In the genomic region with DNA sequence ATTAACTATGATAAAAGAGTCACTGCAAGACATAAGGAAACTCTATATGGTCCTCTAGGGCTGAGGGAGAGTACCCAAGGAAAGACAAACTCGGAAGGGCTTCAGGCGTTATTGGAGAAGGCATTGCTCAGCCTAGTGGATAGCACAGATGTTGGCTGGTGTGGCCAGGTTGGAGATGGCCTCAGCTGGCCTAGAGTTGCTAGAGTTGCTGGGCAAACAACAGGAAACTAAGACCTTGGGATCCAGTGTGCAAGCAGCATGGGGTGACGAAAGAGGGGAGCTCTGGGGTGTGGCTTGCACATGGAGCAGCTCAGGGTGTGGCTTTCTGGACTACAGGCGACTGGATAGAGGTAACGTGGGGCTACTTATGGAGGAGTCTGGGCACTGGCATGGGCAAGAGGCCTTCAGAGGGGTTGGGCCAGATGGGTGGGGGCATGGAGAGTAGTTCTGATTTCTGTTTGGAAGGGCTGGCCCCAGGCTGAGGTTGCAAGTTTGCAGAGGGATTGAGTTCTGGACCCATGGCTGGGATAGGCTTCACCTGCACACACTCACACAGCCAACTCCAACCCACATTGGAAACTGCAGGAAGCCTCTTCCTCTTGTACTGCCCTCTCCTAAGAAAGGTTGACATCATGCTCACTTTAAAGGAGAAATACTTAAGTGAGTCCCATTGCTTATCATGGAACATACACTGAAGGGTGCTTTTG, we compare ENCODE assay signal across 1 cellular context.
TF ChIP-seq lines count a peak whose summit lies in the region.

No MANE protein-coding gene starts in this region.

TF ChIP-seq in HepG2, 621 proteins besides CTCF, POLR2A, EP300 and RAD21 (continued from another document and continues in another):
- TF ChIP-seq, protein P1, sequence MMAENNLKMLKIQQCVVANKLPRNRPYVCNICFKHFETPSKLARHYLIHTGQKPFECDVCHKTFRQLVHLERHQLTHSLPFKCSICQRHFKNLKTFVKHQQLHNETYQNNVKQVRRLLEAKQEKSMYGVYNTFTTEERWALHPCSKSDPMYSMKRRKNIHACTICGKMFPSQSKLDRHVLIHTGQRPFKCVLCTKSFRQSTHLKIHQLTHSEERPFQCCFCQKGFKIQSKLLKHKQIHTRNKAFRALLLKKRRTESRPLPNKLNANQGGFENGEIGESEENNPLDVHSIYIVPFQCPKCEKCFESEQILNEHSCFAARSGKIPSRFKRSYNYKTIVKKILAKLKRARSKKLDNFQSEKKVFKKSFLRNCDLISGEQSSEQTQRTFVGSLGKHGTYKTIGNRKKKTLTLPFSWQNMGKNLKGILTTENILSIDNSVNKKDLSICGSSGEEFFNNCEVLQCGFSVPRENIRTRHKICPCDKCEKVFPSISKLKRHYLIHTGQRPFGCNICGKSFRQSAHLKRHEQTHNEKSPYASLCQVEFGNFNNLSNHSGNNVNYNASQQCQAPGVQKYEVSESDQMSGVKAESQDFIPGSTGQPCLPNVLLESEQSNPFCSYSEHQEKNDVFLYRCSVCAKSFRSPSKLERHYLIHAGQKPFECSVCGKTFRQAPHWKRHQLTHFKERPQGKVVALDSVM (CRISPR knock-in tag; IDR thresholded peaks at IDR 0.05): no peak
- TF ChIP-seq GTF3A (CRISPR knock-in tag; conservative IDR thresholded peaks at IDR 0.05) (no peak), ZNF138 (CRISPR knock-in tag; IDR thresholded peaks at IDR 0.05; ENCODE audit: low read depth) (peak; percentile 45; the same call in 1 of the 2 replicates), ZNF121 (CRISPR knock-in tag; IDR thresholded peaks at IDR 0.05) (no peak), MYNN (CRISPR knock-in tag; IDR thresholded peaks at IDR 0.05; ENCODE audit: low read depth) (no peak), ZNF225 (CRISPR knock-in tag; IDR thresholded peaks at IDR 0.05) (no peak), ZNF782 (CRISPR knock-in tag; IDR thresholded peaks at IDR 0.05; ENCODE audit: borderline replicate concordance) (no peak), KDM6A (CRISPR knock-in tag; IDR thresholded peaks at IDR 0.05; ENCODE audit: low read depth) (no peak), ELF3 (CRISPR knock-in tag; IDR thresholded peaks at IDR 0.05) (no peak), ZNF510 (CRISPR knock-in tag; IDR thresholded peaks at IDR 0.05; ENCODE audit: low read depth) (no peak), ZNF552 (CRISPR knock-in tag; IDR thresholded peaks at IDR 0.05; ENCODE audit: borderline replicate concordance) (no peak), ZNF260 (CRISPR knock-in tag; IDR thresholded peaks at IDR 0.05; ENCODE audit: borderline replicate concordance, low read depth) (no peak), ZNF652 (CRISPR knock-in tag; IDR thresholded peaks at IDR 0.05; ENCODE audit: borderline replicate concordance, low read depth) (no peak), NFE2L2 (IDR thresholded peaks at IDR 0.05; ENCODE audit: low read length) (no peak), DNMT1 (CRISPR knock-in tag; IDR thresholded peaks at IDR 0.05) (peak; percentile 76; the same call in 1 of the 2 replicates), REXO4 (CRISPR knock-in tag; IDR thresholded peaks at IDR 0.05; ENCODE audit: borderline replicate concordance) (peak; percentile 49; the same call in 1 of the 2 replicates), ZNF703 (CRISPR knock-in tag; IDR thresholded peaks at IDR 0.05; ENCODE audit: borderline replicate concordance) (no peak), ZFP36L1 (CRISPR knock-in tag; IDR thresholded peaks at IDR 0.05) (no peak), THYN1 (CRISPR knock-in tag; IDR thresholded peaks at IDR 0.05; ENCODE audit: borderline replicate concordance, low read depth) (peak; percentile 92; the same call in 1 of the 2 replicates), ZNF879 (CRISPR knock-in tag; IDR thresholded peaks at IDR 0.05) (no peak), RXRB (CRISPR knock-in tag; IDR thresholded peaks at IDR 0.05; ENCODE audit: borderline replicate concordance) (no peak), GZF1 (CRISPR knock-in tag; IDR thresholded peaks at IDR 0.05) (no peak), KLF13 (CRISPR knock-in tag; IDR thresholded peaks at IDR 0.05) (no peak), CHD4 (IDR thresholded peaks at IDR 0.05; ENCODE audit: borderline replicate concordance, low read length) (no peak), KLF16 (CRISPR knock-in tag; IDR thresholded peaks at IDR 0.05) (no peak; a peak in 1 of 4 replicates), GABPB1 (CRISPR knock-in tag; IDR thresholded peaks at IDR 0.05) (peak; percentile 25; the same call in 1 of the 2 replicates), SKI (IDR thresholded peaks at IDR 0.05; ENCODE audit: partially characterized antibody) (no peak), PHF5A (CRISPR knock-in tag; IDR thresholded peaks at IDR 0.05; ENCODE audit: low read depth, unreplicated experiment) (no peak)
- TF ChIP-seq, protein P2, sequence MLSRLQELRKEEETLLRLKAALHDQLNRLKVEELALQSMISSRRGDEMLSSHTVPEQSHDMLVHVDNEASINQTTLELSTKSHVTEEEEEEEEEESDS (CRISPR knock-in tag; IDR thresholded peaks at IDR 0.05; ENCODE audit: borderline replicate concordance): peak; percentile 79; the same call in 1 of the 2 replicates
- TF ChIP-seq, protein P3, sequence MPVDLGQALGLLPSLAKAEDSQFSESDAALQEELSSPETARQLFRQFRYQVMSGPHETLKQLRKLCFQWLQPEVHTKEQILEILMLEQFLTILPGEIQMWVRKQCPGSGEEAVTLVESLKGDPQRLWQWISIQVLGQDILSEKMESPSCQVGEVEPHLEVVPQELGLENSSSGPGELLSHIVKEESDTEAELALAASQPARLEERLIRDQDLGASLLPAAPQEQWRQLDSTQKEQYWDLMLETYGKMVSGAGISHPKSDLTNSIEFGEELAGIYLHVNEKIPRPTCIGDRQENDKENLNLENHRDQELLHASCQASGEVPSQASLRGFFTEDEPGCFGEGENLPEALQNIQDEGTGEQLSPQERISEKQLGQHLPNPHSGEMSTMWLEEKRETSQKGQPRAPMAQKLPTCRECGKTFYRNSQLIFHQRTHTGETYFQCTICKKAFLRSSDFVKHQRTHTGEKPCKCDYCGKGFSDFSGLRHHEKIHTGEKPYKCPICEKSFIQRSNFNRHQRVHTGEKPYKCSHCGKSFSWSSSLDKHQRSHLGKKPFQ (CRISPR knock-in tag; IDR thresholded peaks at IDR 0.05; ENCODE audit: insufficient replicate concordance): no peak
- TF ChIP-seq, protein P4, sequence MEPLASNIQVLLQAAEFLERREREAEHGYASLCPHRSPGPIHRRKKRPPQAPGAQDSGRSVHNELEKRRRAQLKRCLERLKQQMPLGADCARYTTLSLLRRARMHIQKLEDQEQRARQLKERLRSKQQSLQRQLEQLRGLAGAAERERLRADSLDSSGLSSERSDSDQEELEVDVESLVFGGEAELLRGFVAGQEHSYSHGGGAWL (CRISPR knock-in tag; IDR thresholded peaks at IDR 0.05): no peak
- TF ChIP-seq, protein P5, sequence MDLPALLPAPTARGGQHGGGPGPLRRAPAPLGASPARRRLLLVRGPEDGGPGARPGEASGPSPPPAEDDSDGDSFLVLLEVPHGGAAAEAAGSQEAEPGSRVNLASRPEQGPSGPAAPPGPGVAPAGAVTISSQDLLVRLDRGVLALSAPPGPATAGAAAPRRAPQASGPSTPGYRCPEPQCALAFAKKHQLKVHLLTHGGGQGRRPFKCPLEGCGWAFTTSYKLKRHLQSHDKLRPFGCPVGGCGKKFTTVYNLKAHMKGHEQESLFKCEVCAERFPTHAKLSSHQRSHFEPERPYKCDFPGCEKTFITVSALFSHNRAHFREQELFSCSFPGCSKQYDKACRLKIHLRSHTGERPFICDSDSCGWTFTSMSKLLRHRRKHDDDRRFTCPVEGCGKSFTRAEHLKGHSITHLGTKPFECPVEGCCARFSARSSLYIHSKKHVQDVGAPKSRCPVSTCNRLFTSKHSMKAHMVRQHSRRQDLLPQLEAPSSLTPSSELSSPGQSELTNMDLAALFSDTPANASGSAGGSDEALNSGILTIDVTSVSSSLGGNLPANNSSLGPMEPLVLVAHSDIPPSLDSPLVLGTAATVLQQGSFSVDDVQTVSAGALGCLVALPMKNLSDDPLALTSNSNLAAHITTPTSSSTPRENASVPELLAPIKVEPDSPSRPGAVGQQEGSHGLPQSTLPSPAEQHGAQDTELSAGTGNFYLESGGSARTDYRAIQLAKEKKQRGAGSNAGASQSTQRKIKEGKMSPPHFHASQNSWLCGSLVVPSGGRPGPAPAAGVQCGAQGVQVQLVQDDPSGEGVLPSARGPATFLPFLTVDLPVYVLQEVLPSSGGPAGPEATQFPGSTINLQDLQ (CRISPR knock-in tag; IDR thresholded peaks at IDR 0.05): no peak; the same call in 1 of the 2 replicates
- TF ChIP-seq, protein P6, sequence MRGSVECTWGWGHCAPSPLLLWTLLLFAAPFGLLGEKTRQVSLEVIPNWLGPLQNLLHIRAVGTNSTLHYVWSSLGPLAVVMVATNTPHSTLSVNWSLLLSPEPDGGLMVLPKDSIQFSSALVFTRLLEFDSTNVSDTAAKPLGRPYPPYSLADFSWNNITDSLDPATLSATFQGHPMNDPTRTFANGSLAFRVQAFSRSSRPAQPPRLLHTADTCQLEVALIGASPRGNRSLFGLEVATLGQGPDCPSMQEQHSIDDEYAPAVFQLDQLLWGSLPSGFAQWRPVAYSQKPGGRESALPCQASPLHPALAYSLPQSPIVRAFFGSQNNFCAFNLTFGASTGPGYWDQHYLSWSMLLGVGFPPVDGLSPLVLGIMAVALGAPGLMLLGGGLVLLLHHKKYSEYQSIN (CRISPR knock-in tag; IDR thresholded peaks at IDR 0.05; ENCODE audit: borderline replicate concordance): no peak
- TF ChIP-seq, protein P7, sequence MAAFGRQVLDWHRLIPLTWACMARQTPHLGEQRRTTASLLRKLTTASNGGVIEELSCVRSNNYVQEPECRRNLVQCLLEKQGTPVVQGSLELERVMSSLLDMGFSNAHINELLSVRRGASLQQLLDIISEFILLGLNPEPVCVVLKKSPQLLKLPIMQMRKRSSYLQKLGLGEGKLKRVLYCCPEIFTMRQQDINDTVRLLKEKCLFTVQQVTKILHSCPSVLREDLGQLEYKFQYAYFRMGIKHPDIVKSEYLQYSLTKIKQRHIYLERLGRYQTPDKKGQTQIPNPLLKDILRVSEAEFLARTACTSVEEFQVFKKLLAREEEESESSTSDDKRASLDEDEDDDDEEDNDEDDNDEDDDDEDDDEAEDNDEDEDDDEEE (CRISPR knock-in tag; IDR thresholded peaks at IDR 0.05): no peak; the same call in 1 of the 2 replicates
- TF ChIP-seq, protein P8, sequence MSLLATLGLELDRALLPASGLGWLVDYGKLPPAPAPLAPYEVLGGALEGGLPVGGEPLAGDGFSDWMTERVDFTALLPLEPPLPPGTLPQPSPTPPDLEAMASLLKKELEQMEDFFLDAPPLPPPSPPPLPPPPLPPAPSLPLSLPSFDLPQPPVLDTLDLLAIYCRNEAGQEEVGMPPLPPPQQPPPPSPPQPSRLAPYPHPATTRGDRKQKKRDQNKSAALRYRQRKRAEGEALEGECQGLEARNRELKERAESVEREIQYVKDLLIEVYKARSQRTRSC (CRISPR knock-in tag; IDR thresholded peaks at IDR 0.05; ENCODE audit: low read depth): no peak; the same call in 1 of the 2 replicates
- TF ChIP-seq, protein P9, sequence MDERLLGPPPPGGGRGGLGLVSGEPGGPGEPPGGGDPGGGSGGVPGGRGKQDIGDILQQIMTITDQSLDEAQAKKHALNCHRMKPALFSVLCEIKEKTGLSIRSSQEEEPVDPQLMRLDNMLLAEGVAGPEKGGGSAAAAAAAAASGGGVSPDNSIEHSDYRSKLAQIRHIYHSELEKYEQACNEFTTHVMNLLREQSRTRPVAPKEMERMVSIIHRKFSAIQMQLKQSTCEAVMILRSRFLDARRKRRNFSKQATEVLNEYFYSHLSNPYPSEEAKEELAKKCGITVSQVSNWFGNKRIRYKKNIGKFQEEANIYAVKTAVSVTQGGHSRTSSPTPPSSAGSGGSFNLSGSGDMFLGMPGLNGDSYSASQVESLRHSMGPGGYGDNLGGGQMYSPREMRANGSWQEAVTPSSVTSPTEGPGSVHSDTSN (CRISPR knock-in tag; IDR thresholded peaks at IDR 0.05): no peak
- TF ChIP-seq, protein P10, sequence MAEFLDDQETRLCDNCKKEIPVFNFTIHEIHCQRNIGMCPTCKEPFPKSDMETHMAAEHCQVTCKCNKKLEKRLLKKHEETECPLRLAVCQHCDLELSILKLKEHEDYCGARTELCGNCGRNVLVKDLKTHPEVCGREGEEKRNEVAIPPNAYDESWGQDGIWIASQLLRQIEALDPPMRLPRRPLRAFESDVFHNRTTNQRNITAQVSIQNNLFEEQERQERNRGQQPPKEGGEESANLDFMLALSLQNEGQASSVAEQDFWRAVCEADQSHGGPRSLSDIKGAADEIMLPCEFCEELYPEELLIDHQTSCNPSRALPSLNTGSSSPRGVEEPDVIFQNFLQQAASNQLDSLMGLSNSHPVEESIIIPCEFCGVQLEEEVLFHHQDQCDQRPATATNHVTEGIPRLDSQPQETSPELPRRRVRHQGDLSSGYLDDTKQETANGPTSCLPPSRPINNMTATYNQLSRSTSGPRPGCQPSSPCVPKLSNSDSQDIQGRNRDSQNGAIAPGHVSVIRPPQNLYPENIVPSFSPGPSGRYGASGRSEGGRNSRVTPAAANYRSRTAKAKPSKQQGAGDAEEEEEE (CRISPR knock-in tag; IDR thresholded peaks at IDR 0.05; ENCODE audit: borderline replicate concordance): 0 out of 2 replicates have a peak, but pooled peaks have one; percentile 48
- TF ChIP-seq, protein P11, sequence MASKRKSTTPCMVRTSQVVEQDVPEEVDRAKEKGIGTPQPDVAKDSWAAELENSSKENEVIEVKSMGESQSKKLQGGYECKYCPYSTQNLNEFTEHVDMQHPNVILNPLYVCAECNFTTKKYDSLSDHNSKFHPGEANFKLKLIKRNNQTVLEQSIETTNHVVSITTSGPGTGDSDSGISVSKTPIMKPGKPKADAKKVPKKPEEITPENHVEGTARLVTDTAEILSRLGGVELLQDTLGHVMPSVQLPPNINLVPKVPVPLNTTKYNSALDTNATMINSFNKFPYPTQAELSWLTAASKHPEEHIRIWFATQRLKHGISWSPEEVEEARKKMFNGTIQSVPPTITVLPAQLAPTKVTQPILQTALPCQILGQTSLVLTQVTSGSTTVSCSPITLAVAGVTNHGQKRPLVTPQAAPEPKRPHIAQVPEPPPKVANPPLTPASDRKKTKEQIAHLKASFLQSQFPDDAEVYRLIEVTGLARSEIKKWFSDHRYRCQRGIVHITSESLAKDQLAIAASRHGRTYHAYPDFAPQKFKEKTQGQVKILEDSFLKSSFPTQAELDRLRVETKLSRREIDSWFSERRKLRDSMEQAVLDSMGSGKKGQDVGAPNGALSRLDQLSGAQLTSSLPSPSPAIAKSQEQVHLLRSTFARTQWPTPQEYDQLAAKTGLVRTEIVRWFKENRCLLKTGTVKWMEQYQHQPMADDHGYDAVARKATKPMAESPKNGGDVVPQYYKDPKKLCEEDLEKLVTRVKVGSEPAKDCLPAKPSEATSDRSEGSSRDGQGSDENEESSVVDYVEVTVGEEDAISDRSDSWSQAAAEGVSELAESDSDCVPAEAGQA (IDR thresholded peaks at IDR 0.05; ENCODE audit: low read depth): no peak
- TF ChIP-seq, protein P11 (CRISPR knock-in tag; IDR thresholded peaks at IDR 0.05; ENCODE audit: borderline replicate concordance): no peak
